Comparison of ENCODE assay signal across 11 cellular contexts in the genomic region with DNA sequence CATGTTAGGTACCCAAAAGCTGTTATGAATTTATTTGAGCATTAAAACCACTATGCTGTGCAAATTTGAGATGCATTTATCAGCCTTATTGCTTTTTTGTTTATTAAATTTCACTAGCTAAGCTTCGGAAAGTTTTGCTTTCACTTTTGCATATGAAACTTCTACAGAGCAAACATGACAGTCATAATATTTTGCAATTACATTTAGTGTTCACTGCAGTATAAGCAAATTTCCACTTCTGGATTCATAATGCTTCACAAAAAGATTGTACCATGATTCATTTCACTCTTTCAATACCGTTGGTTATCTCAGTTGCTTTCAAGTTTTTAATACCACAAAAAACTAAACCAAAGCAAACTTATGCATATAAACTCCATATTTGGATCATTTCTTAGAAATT.
DNase-seq lines count a peak whose midpoint lies in the region; ATAC-seq and TF ChIP-seq lines count a peak whose summit lies in the region.
"Had no signal": no experiment of that assay in that cellular context is flagged by ENCODE, and none has a peak within 500 bp of the region (broad histone marks: within the 10 kb centered on the region; RNA-seq: fewer than 3 reads in every experiment).

No MANE protein-coding gene starts in this region.

- no peaks in the 10 kb centered on the region for H3K36me3 ChIP-seq in prostate gland

- TF ChIP-seq CTCF in fibroblast of villous mesenchyme (IDR thresholded peaks at IDR 0.05; ENCODE audit: insufficient read depth, low read depth, low read length) (no peak), prostate gland (IDR thresholded peaks at IDR 0.05) (no peak)

- 29% methylated on average over 2 of the region's 2 CpGs for whole genome bisulfite sequencing in prostate gland

- H3K9me3 ChIP-seq in prostate gland = no peaks in the 10 kb centered on the region

- no peak for TF ChIP-seq POLR2A in prostate gland (IDR thresholded peaks at IDR 0.05)

- H3K4me1 ChIP-seq in prostate gland (replicated peaks) = no peaks in the 10 kb centered on the region

- no peaks in the 10 kb centered on the region for H3K27me3 ChIP-seq in prostate gland (replicated peaks; ENCODE audit: insufficient read depth)

- H3K4me3 ChIP-seq in fibroblast of villous mesenchyme (ENCODE audit: low read depth, low read length) (peak overlapping the region; percentile 2), prostate gland (no peak overlapping the region)

- DNase-seq in fibroblast of villous mesenchyme (ENCODE audit: low read depth) = peak; percentile 34
- DNase-seq in caudate nucleus (lab: John Stamatoyannopoulos, UW) = no peak
- DNase-seq in activated CD4-positive, CD25-positive, alpha-beta regulatory T cell treated with anti-CD3 and anti-CD28 coated beads, Interleukin-2, amount 50 U/mL, for 72 hours = no peak
- no peak for DNase-seq in prostate gland (ENCODE audit: low spot score)
- no peak for DNase-seq in AG08395 (ENCODE audit: low spot score)
- DNase-seq: GF-D8, naive B cell, NCI-H226 had no signal

- intact Hi-C loops in prostate gland (cut with DNase I) = no loop called here

- H3K27ac ChIP-seq in caudate nucleus (ENCODE audit: low read depth, low read length) (no peak overlapping the region), prostate gland (no peak overlapping the region)

- ATAC-seq in GM18511 (IDR thresholded peaks at IDR 0.05; ENCODE audit: unreplicated experiment) (peak; percentile 90), GM21619 (IDR thresholded peaks at IDR 0.05; ENCODE audit: unreplicated experiment) (peak; percentile 76), HG03520 (IDR thresholded peaks at IDR 0.05; ENCODE audit: unreplicated experiment) (peak; percentile 99)
